Comparison of ENCODE assay signal across 11 cellular contexts in genomic region chr4:73917081-73917501, GRCh38. TPM values are rescaled to one million over a fixed set of nuclear protein-coding genes. Genes with fewer than 3 reads are reported as not detected.
DNase-seq lines count a peak whose midpoint lies in the region; ATAC-seq, FAIRE-seq and TF ChIP-seq lines count a peak whose summit lies in the region.
"Had no signal": no experiment of that assay in that cellular context is flagged by ENCODE, and none has a peak within 500 bp of the region (broad histone marks: within the 10 kb centered on the region; RNA-seq: fewer than 3 reads in every experiment).

No MANE protein-coding gene starts in this region.

- H3K27ac ChIP-seq in A549, result peak overlapping the region; percentile 81 to 89
- H3K27ac ChIP-seq in body of pancreas, result no peak overlapping the region
- no peak overlapping the region for H3K27ac ChIP-seq in GM23338 (ENCODE audit: low read depth)

- H3K9me3 Mint-ChIP-seq in HFFc6 (no peaks in the 10 kb centered on the region), GM23338 (no peaks in the 10 kb centered on the region)

- H3K27me3 Mint-ChIP-seq in HFFc6 (ENCODE audit: insufficient read depth), result no peaks in the 10 kb centered on the region; the same call in none of the 2 replicates
- H3K27me3 Mint-ChIP-seq in GM23338 (ENCODE audit: insufficient read depth, low read depth, poor library complexity), result no peaks in the 10 kb centered on the region

- no peak for FAIRE-seq in A549 (lab: Jason Lieb, UNC)

- H3K9me2 ChIP-seq in GM23338 (ENCODE audit: insufficient read depth), result no peaks in the 10 kb centered on the region

- no peaks in the 10 kb centered on the region for H3K36me3 ChIP-seq in body of pancreas (replicated peaks in 1 of 2; ENCODE audit: insufficient read depth in 1 of 2, low read depth in 2 of 2)
- H3K36me3 ChIP-seq in kidney epithelial cell (ENCODE audit: control insufficient read depth, insufficient read depth, low read length), result no peaks in the 10 kb centered on the region
- no peaks in the 10 kb centered on the region for H3K36me3 ChIP-seq in GM23338 (ENCODE audit: insufficient read depth)

- ATAC-seq in A549 (peak; percentile 76 to 89), body of pancreas (peak; percentile 33), GM23338 (no peak), SK-N-SH treated with all-trans-retinoic acid at 6 μM for 48 hours (no peak)

- TF ChIP-seq POLR2A in A549 (IDR thresholded peaks at IDR 0.05; ENCODE audit: low read length), result no peak
- no peak for TF ChIP-seq POLR2A in body of pancreas (IDR thresholded peaks at IDR 0.05)

- H4K20me1 ChIP-seq in GM23338 (replicated peaks; ENCODE audit: insufficient read depth), result no peaks in the 10 kb centered on the region

- TF ChIP-seq CTCF in A549 (IDR thresholded peaks at IDR 0.05) (no peak), HFFc6 (IDR thresholded peaks at IDR 0.05) (no peak), body of pancreas (IDR thresholded peaks at IDR 0.05) (no peak), kidney epithelial cell (IDR thresholded peaks at IDR 0.05; ENCODE audit: insufficient read depth, low read length, poor library complexity, severe bottlenecking) (no peak), GM10248 (IDR thresholded peaks at IDR 0.05; ENCODE audit: control extremely low read depth, extremely low read depth, low read depth, missing control alignments) (no peak), GM23338 (conservative IDR thresholded peaks at IDR 0.05; ENCODE audit: low read depth in 2 of 2) (no peak)

- intact Hi-C loops in body of pancreas (cut with DNase I), result no loop called here

- H3K4me1 Mint-ChIP-seq in HFFc6 (ENCODE audit: low read depth) (peaks cover 42% of the 10 kb centered on the region), GM23338 (no peaks in the 10 kb centered on the region)

- CTCF ChIA-PET in A549 (lab: Yijun Ruan, JAX) (interaction anchor here (1.3 to 1.6 kb wide), 3 partner anchors 9 to 254 kb away, joined by 3 to 6 read pairs (median 4); no protein-coding TSS in a partner anchor), GM10248 (lab: Yijun Ruan, JAX) (no interaction called here)

- 45% methylated on average over 2 of the region's 2 CpGs for WGBS in A549 (ENCODE audit: missing lambda C conversion rate)
- WGBS in body of pancreas, 2 donors, result 78 to 82% methylated on average over 2 of the region's 2 CpGs

- H3K27ac Mint-ChIP-seq in HFFc6 (peak overlapping the region; percentile 42), GM23338 (no peak overlapping the region)

- H3K4me1 ChIP-seq in A549 (peaks cover 24% of the 10 kb centered on the region), body of pancreas (no peaks in the 10 kb centered on the region), GM23338 (ENCODE audit: insufficient read depth) (no peaks in the 10 kb centered on the region)

- H3K4me3 ChIP-seq in A549 (no peak overlapping the region), body of pancreas (no peak overlapping the region), kidney epithelial cell (ENCODE audit: low read depth, low read length) (no peak overlapping the region), GM23338 (no peak overlapping the region)

- H3K27me3 ChIP-seq in body of pancreas (no peaks in the 10 kb centered on the region), kidney epithelial cell (ENCODE audit: control insufficient read depth, insufficient read depth, low read length) (no peaks in the 10 kb centered on the region), GM23338 (ENCODE audit: insufficient read depth) (no peaks in the 10 kb centered on the region)

- no peak overlapping the region for H2AFZ ChIP-seq in GM23338

- peak overlapping the region; percentile 55 for H3K4me2 ChIP-seq in A549
- no peak overlapping the region for H3K4me2 ChIP-seq in GM23338

- H3K36me3 Mint-ChIP-seq in HFFc6 (ENCODE audit: low read depth) (no peaks in the 10 kb centered on the region; the same call in 1 of the 2 replicates), GM23338 (ENCODE audit: low read depth) (no peaks in the 10 kb centered on the region)

- peaks cover 8% of the 10 kb centered on the region; the same call in 1 of the 3 replicates for H3K9me3 ChIP-seq in A549
- no peaks in the 10 kb centered on the region for H3K9me3 ChIP-seq in body of pancreas

- TF ChIP-seq RAD21 in A549 (conservative IDR thresholded peaks at IDR 0.05 in 1 of 2, IDR thresholded peaks at IDR 0.05 in 1 of 2), result 0 out of 5 replicates have a peak, but pooled peaks of 1 of the 2 experiments have one; percentile 26

- TF ChIP-seq EP300 in A549 (IDR thresholded peaks at IDR 0.05), result peak in 1 of 2 experiments; percentile 65; a peak in 1 of 5 replicates

- POLR2A ChIA-PET in A549 (lab: Yijun Ruan, JAX) (interaction anchor here (1.8 kb wide), 1 partner anchor 25 kb away, joined by 5 read pairs; no protein-coding TSS in a partner anchor), GM10248 (lab: Yijun Ruan, JAX) (no interaction called here)

- no peaks in the 10 kb centered on the region for H3F3A ChIP-seq in GM23338 (replicated peaks; ENCODE audit: low read depth)

- no peak overlapping the region for H3K4me3 Mint-ChIP-seq in HFFc6
- H3K4me3 Mint-ChIP-seq in GM23338, result no peak overlapping the region

- peak in 1 of 2 experiments; percentile 29 for DNase-seq in A549 (ENCODE audit: low read depth in 1 of 2, low spot score in 1 of 2)
- peak; percentile 89 for DNase-seq in HFFc6
- no peak for DNase-seq in body of pancreas
- peak; percentile 94 for DNase-seq in kidney epithelial cell (ENCODE audit: low read depth)
- DNase-seq in GM10248 (ENCODE audit: extremely low spot score), result no peak
- DNase-seq in GM23338 (ENCODE audit: low spot score), result no peak
- DNase-seq in OCI-M2 (lab: John Stamatoyannopoulos, UW; ENCODE audit: unreplicated experiment), result no peak
- DNase-seq: NCI-H1436, occipital lobe had no signal

- H3K79me2 ChIP-seq in GM23338 (replicated peaks; ENCODE audit: insufficient read depth), result no peaks in the 10 kb centered on the region

TF ChIP-seq in A549, 52 proteins besides CTCF, POLR2A, EP300 and RAD21 (continues in another document):
- TF ChIP-seq ATOH8 (CRISPR knock-in tag; IDR thresholded peaks at IDR 0.05; ENCODE audit: low read depth), result no peak
- TF ChIP-seq KDM5A (IDR thresholded peaks at IDR 0.05), result no peak

TF ChIP-seq in GM23338, 12 proteins besides CTCF, POLR2A, EP300 and RAD21 (continues in another document):
- TF ChIP-seq EZH2 (IDR thresholded peaks at IDR 0.05; ENCODE audit: low read depth, unreplicated experiment) (no peak), CREB1 (CRISPR knock-in tag; IDR thresholded peaks at IDR 0.05; ENCODE audit: low read depth) (no peak), ZNF114 (CRISPR knock-in tag; IDR thresholded peaks at IDR 0.05) (no peak)

TF ChIP-seq in SK-N-SH treated with all-trans-retinoic acid at 6 μM for 48 hours, 23 proteins besides CTCF, POLR2A, EP300 and RAD21 (continues in another document):
- TF ChIP-seq TOX (CRISPR knock-in tag; IDR thresholded peaks at IDR 0.05; ENCODE audit: borderline replicate concordance) (no peak), CSRNP3 (CRISPR knock-in tag; IDR thresholded peaks at IDR 0.05) (no peak), ISL1 (CRISPR knock-in tag; IDR thresholded peaks at IDR 0.05) (no peak), PPARA (CRISPR knock-in tag; IDR thresholded peaks at IDR 0.05; ENCODE audit: borderline replicate concordance) (no peak), TCF4 (CRISPR knock-in tag; IDR thresholded peaks at IDR 0.05; ENCODE audit: borderline replicate concordance) (no peak), SNAI2 (CRISPR knock-in tag; IDR thresholded peaks at IDR 0.05) (no peak), ZC3H10 (CRISPR knock-in tag; IDR thresholded peaks at IDR 0.05) (no peak), ZNF70 (CRISPR knock-in tag; IDR thresholded peaks at IDR 0.05) (no peak), BACH2 (CRISPR knock-in tag; IDR thresholded peaks at IDR 0.05; ENCODE audit: borderline replicate concordance) (no peak), PATZ1 (CRISPR knock-in tag; IDR thresholded peaks at IDR 0.05; ENCODE audit: borderline replicate concordance) (no peak), CSDC2 (CRISPR knock-in tag; IDR thresholded peaks at IDR 0.05) (no peak), ZFP3 (CRISPR knock-in tag; IDR thresholded peaks at IDR 0.05) (no peak)

RNA-seq across cellular contexts. Expression of gene CXCL1, which starts 47.9 kb away (rescaled TPM):
- polyA plus RNA-seq in A549 (2011; rRNA removed) (16.3 and 20.0 TPM in 2 replicates), A549 (2017; fragmentation: RNase III; extraction: RNeasy Plus Mini Kit Qiagen cat#74134 plus additional on column Dnase treatment) (12.9 to 16.2 TPM (median 14.9 TPM) in 3 replicates), GM23338 (2016; fragmentation: Nextera tagmentation; extraction: Ambion mirVana) (2.1 and 2.5 TPM in 2 replicates)
- 23.1 and 27.7 TPM in 2 replicates for polyA plus RNA-seq in A549 (2012; cell fraction: cytosol; rRNA removed)
- 15.8 and 29.3 TPM in 2 replicates for polyA plus RNA-seq in A549 (2012; cell fraction: nucleus; rRNA removed)
- 3.1 and 5.4 TPM in 2 replicates for polyA minus RNA-seq in A549 (2011; rRNA and poly(A)+ RNA removed)
- 1 to 10 TPM in 5 of 6 experiments, under 1 TPM in 1; 0.71 to 5.0 (median 4.3) TPM for total RNA-seq in HFFc6 (2021; fragmentation: NEBNext Ultra II Directional; extraction: Animal tissue kit (Norgen Biotek cat#: 25700))
- total RNA-seq in body of pancreas (10 to 100 TPM; 17.1 to 52.7 TPM), kidney epithelial cell (75.9 and 112 TPM in 2 replicates)
- 1.6 and 1.9 TPM in 2 replicates for total RNA-seq in GM23338 (2014; rRNA removed; shearing (Covaris generic))
- total RNA-seq: OCI-LY7 had no signal

Comparison
In these comparisons a context has a peak if more than half of its experiments do, and no peak if none do; other contexts are left out.
1. ATAC-seq: peak in A549 (2 of 2) and body of pancreas (single experiment); none in GM23338 (single experiment) and SK-N-SH treated with all-trans-retinoic acid at 6 μM for 48 hours (single experiment).
2. DNase-seq: peak in HFFc6 (single experiment) and kidney epithelial cell (single experiment); none in body of pancreas (0 of 4), GM10248 (single experiment), GM23338 (single experiment) and OCI-M2 (single experiment).
3. H3K27ac ChIP-seq: peak in A549 (2 of 2); none in body of pancreas (0 of 4) and GM23338 (single experiment).